22 cellular contexts compared by ENCODE assay signal in the genomic region with DNA sequence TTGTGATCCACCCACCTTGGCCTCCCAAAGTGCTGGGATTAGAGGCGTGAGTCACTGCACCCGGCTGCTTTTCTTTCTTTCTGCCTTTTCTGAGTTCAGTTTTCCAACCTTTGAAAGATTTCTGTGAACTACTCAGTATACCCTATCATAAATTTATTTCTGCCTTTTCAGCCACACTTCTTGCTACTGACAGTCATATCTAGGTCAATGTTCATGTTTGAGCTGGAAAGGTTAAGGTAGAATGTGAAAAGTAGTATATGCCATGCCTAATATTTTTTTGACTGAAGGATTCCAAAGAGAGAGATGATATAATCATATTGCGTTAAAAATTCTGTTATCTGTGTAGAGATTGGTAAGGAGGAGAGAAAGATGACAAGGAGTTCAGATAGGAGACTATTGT.
"Had no signal": no experiment of that assay in that cellular context is flagged by ENCODE, and none has a peak within 500 bp of the region (broad histone marks: within the 10 kb centered on the region; RNA-seq: fewer than 3 reads in every experiment).

No MANE protein-coding gene starts in this region.

- DNase-seq: stimulated activated CD4-positive, alpha-beta T cell treated with anti-CD3 and anti-CD28 coated beads, Interleukin-2, amount 100 ng/mL, for 48 hours; stimulated activated CD4-positive, alpha-beta T cell treated with anti-CD3 and anti-CD28 coated beads, Interleukin-4, amount 100 ng/mL, for 1 hour; stimulated activated CD4-positive, alpha-beta T cell treated with anti-CD3 and anti-CD28 coated beads, Interleukin-4, amount 100 ng/mL, for 24 hours; stimulated activated CD4-positive, alpha-beta T cell treated with anti-CD3 and anti-CD28 coated beads, Interleukin-4, amount 100 ng/mL, for 4 hours; stimulated activated CD8-positive, alpha-beta memory T cell treated with anti-CD3 and anti-CD28 coated beads, Interleukin-4, amount 100 ng/mL, for 48 hours; stimulated activated naive B cell treated with anti-CD40 and anti-IgM and Interleukin-4, amounts not matched to agents 10 μg/mL and 1 μg/mL and 100 μg/mL, for 72 hours; stimulated activated naive CD4-positive, alpha-beta T cell; stimulated activated naive CD4-positive, alpha-beta T cell treated with Interleukin-2 at 50 U/mL for 16 hours; stimulated activated naive CD8-positive, alpha-beta T cell treated with anti-CD3 and anti-CD28 coated beads, Interleukin-15, amount 100 ng/mL, for 72 hours; stimulated activated naive CD8-positive, alpha-beta T cell treated with anti-CD3 and anti-CD28 coated beads, Interleukin-15, Interleukin-2, amounts not matched to agents 100 U/mL and 50 U/mL, for 24 hours; stomach; substantia nigra; testis; thyroid gland; tibial artery; transverse colon; trophoblast cell; upper lobe of left lung; upper lobe of right lung; uterus had no signal

- ATAC-seq: stimulated activated effector memory CD8-positive, alpha-beta T cell treated with anti-CD3 and anti-CD28 coated beads, Interleukin-12 subunit alpha, Interleukin-12 subunit beta, amount 100 ng/mL, for 72 hours; stimulated activated memory B cell treated with anti-CD40 and anti-IgM and Interleukin-4, amounts not matched to agents 10 μg/mL and 1 μg/mL and 100 μg/mL, for 72 hours; stimulated activated naive B cell treated with anti-CD40 and anti-IgM and Interleukin-4, amounts not matched to agents 10 μg/mL and 1 μg/mL and 100 μg/mL, for 72 hours; stimulated activated naive CD8-positive, alpha-beta T cell treated with anti-CD3 and anti-CD28 coated beads, Interleukin-15, amount 100 ng/mL, for 72 hours; stimulated activated naive CD8-positive, alpha-beta T cell treated with anti-CD3 and anti-CD28 coated beads, Interleukin-15, Interleukin-2, amounts not matched to agents 100 U/mL and 50 U/mL, for 24 hours; upper lobe of right lung had no signal
